Comparison of ENCODE assay signal across 16 cellular contexts in the genomic region with DNA sequence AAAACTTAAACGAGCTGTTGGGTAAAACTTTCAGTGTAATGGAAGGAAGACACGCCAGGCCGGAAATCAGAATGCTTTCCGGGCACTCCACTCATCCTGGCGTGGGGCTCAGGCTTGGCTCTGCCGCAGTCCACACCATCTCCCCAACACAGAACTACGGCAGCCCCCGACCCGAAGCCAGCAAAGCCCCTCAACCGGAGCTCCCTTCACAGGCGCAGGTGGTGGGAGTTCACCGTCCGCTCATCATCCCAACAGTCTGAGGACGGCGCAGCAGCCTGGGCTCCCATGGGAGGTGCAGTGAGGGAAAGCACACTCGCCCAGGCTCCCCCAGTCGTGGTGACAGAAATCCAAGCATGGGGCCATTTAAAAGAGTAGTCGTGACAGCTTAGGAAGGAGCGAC. TPM values are rescaled to one million over a fixed set of nuclear protein-coding genes. Genes with fewer than 3 reads are reported as not detected.
"Had no signal": no experiment of that assay in that cellular context is flagged by ENCODE, and none has a peak within 500 bp of the region (broad histone marks: within the 10 kb centered on the region; RNA-seq: fewer than 3 reads in every experiment).

No MANE protein-coding gene starts in this region.

- H3K4me1 Mint-ChIP-seq: immature natural killer cell had no signal

- H3K27ac Mint-ChIP-seq: immature natural killer cell; naive thymus-derived CD8-positive, alpha-beta T cell had no signal

- DNase-seq: colonic mucosa; dermis blood vessel endothelial cell; erythroblast; foreskin keratinocyte; immature natural killer cell; left colon; left ventricle myocardium superior; naive thymus-derived CD8-positive, alpha-beta T cell; ovary; small intestine; stimulated activated CD4-positive, alpha-beta T cell treated with anti-CD3 and anti-CD28 coated beads, Interleukin-12 subunit alpha, Interleukin-12 subunit beta, amount 100 ng/mL, for 4 hours; stimulated activated naive CD4-positive, alpha-beta T cell treated with Interleukin-2 at 50 U/mL for 16 hours; thyroid gland; upper lobe of left lung; uterus had no signal

- H3K4me3 ChIP-seq: colonic mucosa, ovary, suprapubic skin, thyroid gland, upper lobe of left lung, uterus had no signal

- H3K4me1 ChIP-seq: colonic mucosa, foreskin keratinocyte, thyroid gland, upper lobe of left lung, uterus had no signal

- H3K9me3 ChIP-seq: colonic mucosa, ovary, suprapubic skin, thyroid gland, uterus had no signal

- H3K27ac ChIP-seq: colonic mucosa, foreskin keratinocyte, ovary, suprapubic skin, thyroid gland, upper lobe of left lung, uterus had no signal

- H3K36me3 ChIP-seq: colonic mucosa, ovary, suprapubic skin, thyroid gland, upper lobe of left lung, uterus had no signal

- ATAC-seq: foreskin keratinocyte; left colon; left ventricle myocardium superior; naive thymus-derived CD8-positive, alpha-beta T cell had no signal

- H3K27me3 ChIP-seq: colonic mucosa, foreskin keratinocyte, ovary, suprapubic skin, thyroid gland, upper lobe of left lung, uterus had no signal

- H3K4me3 Mint-ChIP-seq: immature natural killer cell had no signal

RNA-seq across cellular contexts. Expression of gene MMP17, which starts 11.0 kb away (rescaled TPM):
- polyA plus RNA-seq: naive thymus-derived CD8-positive, alpha-beta T cell had no signal
